ENCODE assay signal across 17 cellular contexts in the genomic region with DNA sequence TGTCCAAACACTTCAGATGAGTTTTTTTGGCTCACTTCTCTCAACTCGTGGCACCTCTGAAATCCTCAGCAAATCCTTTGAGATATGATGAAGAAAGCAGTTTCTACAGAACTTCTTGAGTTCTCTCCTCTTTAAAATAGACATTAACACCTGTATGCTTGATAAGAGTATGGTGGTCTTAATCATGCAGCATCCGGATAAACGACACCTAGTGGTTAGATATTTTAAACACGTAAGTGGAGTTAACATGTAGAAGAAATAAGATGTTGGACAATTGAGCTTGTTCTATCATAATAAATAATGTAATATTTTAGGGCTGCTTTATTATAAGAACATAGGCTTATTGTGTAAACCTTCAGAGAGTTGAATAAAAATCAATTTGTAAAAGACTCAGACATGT.
A peak's percentile ranks its signal among the peaks of the same experiment; 100 is the strongest.
DNase-seq lines count a peak whose midpoint lies in the region; ATAC-seq and TF ChIP-seq lines count a peak whose summit lies in the region.
"Had no signal": no experiment of that assay in that cellular context is flagged by ENCODE, and none has a peak within 500 bp of the region (broad histone marks: within the 10 kb centered on the region; RNA-seq: fewer than 3 reads in every experiment).

No MANE protein-coding gene starts in this region.

- H3F3A ChIP-seq in neural cell (ENCODE audit: insufficient read depth, low read length, poor library complexity, severe bottlenecking) = no peaks in the 10 kb centered on the region

- no peak overlapping the region for H2AFZ ChIP-seq in neural cell (ENCODE audit: low read depth, low read length)

- DNase-seq in H4 (ENCODE audit: low spot score) (peak; percentile 5), amniotic epithelial cell (ENCODE audit: low read depth) (peak; percentile 1), AG08396 (ENCODE audit: low spot score) (no peak), prostate gland (ENCODE audit: low spot score) (no peak)
- DNase-seq: activated CD8-positive, alpha-beta T cell treated with anti-CD3 and anti-CD28 coated beads, Interleukin-2, amount 10 ng/mL, durations not matched to agents 7 days and 5 days; naive B cell; NCI-H510A; stimulated activated CD4-positive, alpha-beta T cell treated with anti-CD3 and anti-CD28 coated beads, Interleukin-2, amount 100 ng/mL, for 24 hours; stimulated activated CD8-positive, alpha-beta memory T cell treated with anti-CD3 and anti-CD28 coated beads, Interleukin-4, amount 100 ng/mL, for 48 hours; thyroid gland had no signal

- H3K4me1 ChIP-seq in prostate gland (replicated peaks) = no peaks in the 10 kb centered on the region
- H3K4me1 ChIP-seq: ascending aorta, right atrium auricular region, SJSA1, thyroid gland had no signal

- intact Hi-C loops in prostate gland (cut with DNase I) = no loop called here

- H3K36me3 ChIP-seq in neural cell (ENCODE audit: insufficient read depth, low read length) (no peaks in the 10 kb centered on the region), prostate gland (no peaks in the 10 kb centered on the region)
- H3K36me3 ChIP-seq: ascending aorta, right atrium auricular region, SJSA1, thyroid gland had no signal

- peak; percentile 25 for TF ChIP-seq RAD21 in neural cell (conservative IDR thresholded peaks at IDR 0.05)

- H4K20me1 ChIP-seq in neural cell (ENCODE audit: insufficient read depth) = no peaks in the 10 kb centered on the region

- TF ChIP-seq CTCF in LNCAP (IDR thresholded peaks at IDR 0.05) = peak; percentile 25; the same call in 1 of the 2 replicates
- peak; percentile 43 for TF ChIP-seq CTCF in neural cell (IDR thresholded peaks at IDR 0.05; ENCODE audit: poor library complexity, severe bottlenecking)
- no peak for TF ChIP-seq CTCF in prostate gland (IDR thresholded peaks at IDR 0.05)

- H3K4me2 ChIP-seq in neural cell (ENCODE audit: low read length) = no peak overlapping the region

- no peak overlapping the region for H3K9ac ChIP-seq in neural cell (ENCODE audit: low read length)

- no peak for TF ChIP-seq EP300 in neural cell (conservative IDR thresholded peaks at IDR 0.05; ENCODE audit: poor library complexity, severe bottlenecking)

- H3K79me2 ChIP-seq in neural cell (replicated peaks; ENCODE audit: insufficient read depth, low read length) = no peaks in the 10 kb centered on the region

- H3K4me3 ChIP-seq in neural cell (ENCODE audit: low read length) (no peak overlapping the region), prostate gland (no peak overlapping the region)
- H3K4me3 ChIP-seq: ascending aorta, right atrium auricular region, SJSA1, thyroid gland had no signal

- no peak for ATAC-seq in HG02870 (IDR thresholded peaks at IDR 0.05; ENCODE audit: unreplicated experiment)
- ATAC-seq: activated CD8-positive, alpha-beta T cell treated with anti-CD3 and anti-CD28 coated beads, Interleukin-2, amount 10 ng/mL, durations not matched to agents 7 days and 5 days; HepG2 had no signal

- 35% methylated on average over 4 of the region's 4 CpGs for WGBS in prostate gland

- H3K9me2 ChIP-seq in neural cell (ENCODE audit: insufficient read depth, low read length) = no peaks in the 10 kb centered on the region

- TF ChIP-seq POLR2A in prostate gland (IDR thresholded peaks at IDR 0.05) = no peak

- H3K27me3 ChIP-seq in neural cell (ENCODE audit: insufficient read depth, low read depth, low read length) (no peaks in the 10 kb centered on the region), prostate gland (replicated peaks; ENCODE audit: insufficient read depth) (no peaks in the 10 kb centered on the region)
- H3K27me3 ChIP-seq: ascending aorta, right atrium auricular region, SJSA1, thyroid gland had no signal

- H3K9me3 ChIP-seq in neural cell (ENCODE audit: low read length) = no peaks in the 10 kb centered on the region
- no peaks in the 10 kb centered on the region for H3K9me3 ChIP-seq in prostate gland
- H3K9me3 ChIP-seq: ascending aorta, right atrium auricular region, SJSA1, thyroid gland had no signal

- H3K27ac ChIP-seq in neural cell (ENCODE audit: low read length) (no peak overlapping the region), prostate gland (no peak overlapping the region)
- H3K27ac ChIP-seq: ascending aorta, right atrium auricular region, SJSA1, thyroid gland had no signal

TF ChIP-seq in neural cell, 6 proteins besides CTCF, POLR2A, EP300 and RAD21:
- TF ChIP-seq POLR2AphosphoS5 (IDR thresholded peaks at IDR 0.05) = no peak
- no peak for TF ChIP-seq TAF1 (IDR thresholded peaks at IDR 0.05; ENCODE audit: low read depth)
- TF ChIP-seq EZH2 (IDR thresholded peaks at IDR 0.05; ENCODE audit: borderline replicate concordance, insufficient read depth, low read length, poor library complexity, severe bottlenecking) = no peak
- TF ChIP-seq, protein P1, sequence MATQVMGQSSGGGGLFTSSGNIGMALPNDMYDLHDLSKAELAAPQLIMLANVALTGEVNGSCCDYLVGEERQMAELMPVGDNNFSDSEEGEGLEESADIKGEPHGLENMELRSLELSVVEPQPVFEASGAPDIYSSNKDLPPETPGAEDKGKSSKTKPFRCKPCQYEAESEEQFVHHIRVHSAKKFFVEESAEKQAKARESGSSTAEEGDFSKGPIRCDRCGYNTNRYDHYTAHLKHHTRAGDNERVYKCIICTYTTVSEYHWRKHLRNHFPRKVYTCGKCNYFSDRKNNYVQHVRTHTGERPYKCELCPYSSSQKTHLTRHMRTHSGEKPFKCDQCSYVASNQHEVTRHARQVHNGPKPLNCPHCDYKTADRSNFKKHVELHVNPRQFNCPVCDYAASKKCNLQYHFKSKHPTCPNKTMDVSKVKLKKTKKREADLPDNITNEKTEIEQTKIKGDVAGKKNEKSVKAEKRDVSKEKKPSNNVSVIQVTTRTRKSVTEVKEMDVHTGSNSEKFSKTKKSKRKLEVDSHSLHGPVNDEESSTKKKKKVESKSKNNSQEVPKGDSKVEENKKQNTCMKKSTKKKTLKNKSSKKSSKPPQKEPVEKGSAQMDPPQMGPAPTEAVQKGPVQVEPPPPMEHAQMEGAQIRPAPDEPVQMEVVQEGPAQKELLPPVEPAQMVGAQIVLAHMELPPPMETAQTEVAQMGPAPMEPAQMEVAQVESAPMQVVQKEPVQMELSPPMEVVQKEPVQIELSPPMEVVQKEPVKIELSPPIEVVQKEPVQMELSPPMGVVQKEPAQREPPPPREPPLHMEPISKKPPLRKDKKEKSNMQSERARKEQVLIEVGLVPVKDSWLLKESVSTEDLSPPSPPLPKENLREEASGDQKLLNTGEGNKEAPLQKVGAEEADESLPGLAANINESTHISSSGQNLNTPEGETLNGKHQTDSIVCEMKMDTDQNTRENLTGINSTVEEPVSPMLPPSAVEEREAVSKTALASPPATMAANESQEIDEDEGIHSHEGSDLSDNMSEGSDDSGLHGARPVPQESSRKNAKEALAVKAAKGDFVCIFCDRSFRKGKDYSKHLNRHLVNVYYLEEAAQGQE (IDR thresholded peaks at IDR 0.05; ENCODE audit: borderline replicate concordance) = no peak
- TF ChIP-seq SMC3 (conservative IDR thresholded peaks at IDR 0.05; ENCODE audit: poor library complexity) = no peak
- no peak for TF ChIP-seq MXI1 (conservative IDR thresholded peaks at IDR 0.05; ENCODE audit: poor library complexity, severe bottlenecking)

Comparison
In these comparisons a context has a peak if more than half of its experiments do, and no peak if none do; other contexts are left out.
1. DNase-seq: peak in H4 (single experiment) and amniotic epithelial cell (single experiment); none in AG08396 (single experiment) and prostate gland (single experiment).
2. CTCF ChIP-seq: peak in LNCAP (single experiment) and neural cell (single experiment); none in prostate gland (0 of 4).